Comparison of ENCODE assay signal across 1 cellular context in the genomic region with DNA sequence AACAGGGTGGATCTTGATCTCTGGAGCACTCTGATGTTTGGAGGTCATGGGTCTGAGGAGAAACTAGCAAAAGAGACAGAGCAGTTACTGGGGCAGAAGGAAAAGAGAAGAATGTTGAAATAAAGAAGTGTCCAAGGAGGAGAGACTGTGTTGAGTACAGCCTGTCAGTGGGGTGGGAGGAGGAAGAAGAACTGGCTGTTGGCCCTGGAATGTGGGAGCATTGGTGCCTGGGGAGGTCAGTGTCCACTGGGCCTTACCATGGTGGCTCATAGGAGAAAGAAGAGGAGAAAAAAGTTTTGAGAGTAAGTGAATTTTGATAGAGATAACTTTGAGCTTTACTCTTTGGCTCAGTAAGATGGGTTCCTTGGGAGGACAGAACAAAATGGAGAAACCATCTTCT.
TF ChIP-seq lines count a peak whose summit lies in the region.

No MANE protein-coding gene starts in this region.

TF ChIP-seq in IMR-90, 13 proteins besides CTCF, POLR2A, EP300 and RAD21:
- TF ChIP-seq MXI1 (IDR thresholded peaks at IDR 0.05; ENCODE audit: borderline replicate concordance, low read depth, low read length), result no peak
- TF ChIP-seq MAFK (IDR thresholded peaks at IDR 0.05; ENCODE audit: low read depth, low read length), result no peak
- no peak for TF ChIP-seq CHD1 (IDR thresholded peaks at IDR 0.05; ENCODE audit: low read depth, low read length)
- no peak for TF ChIP-seq RFX5 (IDR thresholded peaks at IDR 0.05; ENCODE audit: low read depth, low read length)
- no peak for TF ChIP-seq RCOR1 (IDR thresholded peaks at IDR 0.05; ENCODE audit: insufficient replicate concordance, low read length)
- no peak for TF ChIP-seq MAZ (IDR thresholded peaks at IDR 0.05; ENCODE audit: borderline replicate concordance, low read depth, low read length)
- TF ChIP-seq SMC3 (IDR thresholded peaks at IDR 0.05; ENCODE audit: low read depth, low read length), result no peak
- TF ChIP-seq CEBPB (IDR thresholded peaks at IDR 0.05; ENCODE audit: low read depth, low read length), result no peak
- TF ChIP-seq, protein P1, sequence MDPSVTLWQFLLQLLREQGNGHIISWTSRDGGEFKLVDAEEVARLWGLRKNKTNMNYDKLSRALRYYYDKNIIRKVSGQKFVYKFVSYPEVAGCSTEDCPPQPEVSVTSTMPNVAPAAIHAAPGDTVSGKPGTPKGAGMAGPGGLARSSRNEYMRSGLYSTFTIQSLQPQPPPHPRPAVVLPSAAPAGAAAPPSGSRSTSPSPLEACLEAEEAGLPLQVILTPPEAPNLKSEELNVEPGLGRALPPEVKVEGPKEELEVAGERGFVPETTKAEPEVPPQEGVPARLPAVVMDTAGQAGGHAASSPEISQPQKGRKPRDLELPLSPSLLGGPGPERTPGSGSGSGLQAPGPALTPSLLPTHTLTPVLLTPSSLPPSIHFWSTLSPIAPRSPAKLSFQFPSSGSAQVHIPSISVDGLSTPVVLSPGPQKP (IDR thresholded peaks at IDR 0.05; ENCODE audit: borderline replicate concordance, low read depth, low read length), result no peak
- no peak for TF ChIP-seq BHLHE40 (IDR thresholded peaks at IDR 0.05; ENCODE audit: low read depth, low read length)
- TF ChIP-seq FOS (IDR thresholded peaks at IDR 0.05; ENCODE audit: low read depth, low read length), result no peak
- no peak for TF ChIP-seq NFE2L2 (IDR thresholded peaks at IDR 0.05; ENCODE audit: low read depth, low read length)
- TF ChIP-seq, protein P2, sequence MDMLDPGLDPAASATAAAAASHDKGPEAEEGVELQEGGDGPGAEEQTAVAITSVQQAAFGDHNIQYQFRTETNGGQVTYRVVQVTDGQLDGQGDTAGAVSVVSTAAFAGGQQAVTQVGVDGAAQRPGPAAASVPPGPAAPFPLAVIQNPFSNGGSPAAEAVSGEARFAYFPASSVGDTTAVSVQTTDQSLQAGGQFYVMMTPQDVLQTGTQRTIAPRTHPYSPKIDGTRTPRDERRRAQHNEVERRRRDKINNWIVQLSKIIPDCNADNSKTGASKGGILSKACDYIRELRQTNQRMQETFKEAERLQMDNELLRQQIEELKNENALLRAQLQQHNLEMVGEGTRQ (IDR thresholded peaks at IDR 0.05; ENCODE audit: low read depth, low read length), result no peak
